In genomic region chr6:86724695-86725094, GRCh38 we compare ENCODE assay signal across 8 cellular contexts.
"Had no signal": no experiment of that assay in that cellular context is flagged by ENCODE, and none has a peak within 500 bp of the region (broad histone marks: within the 10 kb centered on the region; RNA-seq: fewer than 3 reads in every experiment).

No MANE protein-coding gene starts in this region.

- H3K27ac Mint-ChIP-seq: GM23338 had no signal

- H3K4me3 Mint-ChIP-seq: GM23338, H9 had no signal

- H3K4me3 ChIP-seq: GM23338, K562 had no signal

- H3K4me2 ChIP-seq: GM23338 had no signal

- DNase-seq: H9, HCEC 1CT, IMR-90 had no signal

- H3K9me3 Mint-ChIP-seq: H9 had no signal

- ATAC-seq: GM23338, K562 had no signal

- FAIRE-seq: H1, H54, HTR-8/SVneo, K562 had no signal
